Comparison of ENCODE assay signal across 14 cellular contexts in the genomic region with DNA sequence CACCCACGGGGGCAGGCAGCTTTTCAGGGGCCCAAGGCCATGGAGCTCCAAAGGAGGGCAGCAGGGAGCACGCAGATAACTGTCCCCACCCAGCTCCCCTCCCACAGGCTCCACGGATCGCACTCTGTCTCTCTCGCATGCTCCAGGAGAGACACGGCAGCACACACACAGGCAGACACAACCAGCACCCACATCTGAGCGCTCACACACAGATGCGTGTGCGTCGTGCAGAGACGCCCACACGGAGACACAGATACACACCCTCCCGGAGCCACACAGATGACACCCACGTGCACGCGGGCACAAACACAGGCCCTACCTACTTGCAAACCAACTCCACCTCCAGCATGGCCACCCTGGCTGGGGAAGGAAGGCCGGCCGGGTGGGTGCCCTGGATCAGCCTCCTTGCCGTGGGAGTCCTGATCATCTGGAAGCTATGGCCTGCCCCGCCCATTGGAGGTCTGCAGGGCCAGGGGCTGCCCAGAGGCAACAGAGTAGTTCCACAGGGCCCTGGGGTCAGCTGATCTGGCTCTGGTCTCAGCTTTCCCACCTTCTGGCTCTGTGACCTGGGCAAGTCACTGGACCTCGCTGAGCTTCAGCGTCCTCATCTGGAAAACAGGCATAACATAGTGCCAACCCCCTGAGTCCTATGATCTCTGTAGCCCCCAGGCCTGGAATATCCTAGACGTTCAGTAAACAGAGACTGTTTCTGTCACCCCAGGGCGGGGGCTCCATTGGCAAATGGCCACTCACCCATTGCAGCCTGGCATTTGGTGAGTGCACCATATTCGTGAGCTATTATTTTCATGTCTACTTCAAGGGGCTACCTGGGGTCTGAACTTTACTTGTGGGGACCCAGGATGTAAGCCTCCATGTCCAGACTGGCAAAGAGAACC.
"Had no signal": no experiment of that assay in that cellular context is flagged by ENCODE, and none has a peak within 500 bp of the region (broad histone marks: within the 10 kb centered on the region; RNA-seq: fewer than 3 reads in every experiment).

No MANE protein-coding gene starts in this region.

- H3K79me2 ChIP-seq: parathyroid adenoma had no signal

- H2AFZ ChIP-seq: parathyroid adenoma had no signal

- H3K9me3 ChIP-seq: esophagus squamous epithelium, stomach, uterus had no signal

- H3K27ac ChIP-seq: esophagus squamous epithelium, parathyroid adenoma, skin epidermis, stomach, uterus had no signal

- DNase-seq: activated CD4-positive, alpha-beta memory T cell treated with anti-CD3 and anti-CD28 coated beads, Interleukin-2, amount 10 ng/mL, durations not matched to agents 7 days and 5 days; activated CD4-positive, alpha-beta T cell treated with anti-CD3 and anti-CD28 coated beads for 1 hour; activated CD8-positive, alpha-beta memory T cell treated with anti-CD3 and anti-CD28 coated beads, Interleukin-2, amount 50 U/mL, for 4 hours; dermis blood vessel endothelial cell; esophagus squamous epithelium; foreskin fibroblast; nephron progenitor cell; retina; stomach; SW 1271; uterus had no signal

- H3K27me3 ChIP-seq: uterus had no signal

- H3K9ac ChIP-seq: parathyroid adenoma had no signal

- H3K36me3 ChIP-seq: esophagus squamous epithelium, stomach, uterus had no signal

- H3K4me1 ChIP-seq: esophagus squamous epithelium, parathyroid adenoma, stomach, uterus had no signal

- H3K4me3 ChIP-seq: esophagus squamous epithelium, skin epidermis, stomach, uterus had no signal

- ATAC-seq: left lobe of liver had no signal
